15 cellular contexts compared by ENCODE assay signal in the genomic region with DNA sequence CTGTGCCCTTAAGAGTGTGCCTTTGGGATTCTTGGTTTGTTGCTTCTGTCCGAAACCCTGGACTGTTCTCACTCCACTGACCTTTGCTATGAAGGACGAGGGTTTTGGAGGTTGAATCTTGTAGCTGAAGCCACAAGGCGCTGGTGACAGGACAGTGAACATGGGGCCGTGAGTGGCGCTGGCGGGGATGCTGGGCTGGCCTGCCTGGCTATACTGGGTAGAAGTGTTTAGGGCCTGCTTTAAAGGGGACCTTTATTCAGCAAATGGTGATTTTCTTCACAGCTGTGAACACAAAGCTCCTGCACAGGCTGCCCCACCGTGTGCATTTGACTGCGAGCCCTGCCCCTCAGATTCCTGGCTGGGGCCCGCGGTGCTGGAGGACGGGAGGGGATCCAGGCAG. TPM values are rescaled to one million over a fixed set of nuclear protein-coding genes. Genes with fewer than 3 reads are reported as not detected.
DNase-seq lines count a peak whose midpoint lies in the region; ATAC-seq and TF ChIP-seq lines count a peak whose summit lies in the region.
"Had no signal": no experiment of that assay in that cellular context is flagged by ENCODE, and none has a peak within 500 bp of the region (broad histone marks: within the 10 kb centered on the region; RNA-seq: fewer than 3 reads in every experiment).

No MANE protein-coding gene starts in this region.

- H3K27ac ChIP-seq in cardiac muscle cell (peak overlapping the region; percentile 65), left ventricle myocardium inferior (replicated peaks) (no peak overlapping the region), RWPE1 (peak overlapping the region; percentile 6; the same call in 1 of the 2 replicates), left lung (no peak overlapping the region)
- H3K27ac ChIP-seq: C4-2B had no signal

- H3K9me3 ChIP-seq in cardiac muscle cell (ENCODE audit: low read depth) = no peaks in the 10 kb centered on the region
- H3K9me3 ChIP-seq in left ventricle myocardium inferior (replicated peaks) = no peaks in the 10 kb centered on the region
- no peaks in the 10 kb centered on the region for H3K9me3 ChIP-seq in left lung

- TF ChIP-seq CTCF in cardiac muscle cell (IDR thresholded peaks at IDR 0.05; ENCODE audit: low read depth, low read length) (no peak), left ventricle myocardium inferior (IDR thresholded peaks at IDR 0.05; ENCODE audit: borderline replicate concordance) (no peak), RWPE1 (conservative IDR thresholded peaks at IDR 0.05; ENCODE audit: low read depth) (no peak), left lung (IDR thresholded peaks at IDR 0.05) (no peak)

- CTCF ChIA-PET in RWPE1 (lab: Yijun Ruan, JAX) = no interaction called here

- ATAC-seq in left lobe of liver (peak; percentile 27), left lung (no peak)
- no peak for ATAC-seq in activated CD4-positive, CD25-positive, alpha-beta regulatory T cell treated with anti-CD3 and anti-CD28 coated beads, Interleukin-2, amount 50 U/mL, for 24 hours

- H3K27me3 ChIP-seq in cardiac muscle cell (no peaks in the 10 kb centered on the region), left ventricle myocardium inferior (ENCODE audit: low read depth) (no peaks in the 10 kb centered on the region), left lung (no peaks in the 10 kb centered on the region)

- no peak overlapping the region for H3K4me3 ChIP-seq in cardiac muscle cell
- no peak overlapping the region for H3K4me3 ChIP-seq in left ventricle myocardium inferior
- no peak overlapping the region for H3K4me3 ChIP-seq in left lung

- intact Hi-C loops in left ventricle myocardium inferior (cut with micrococcal nuclease) = no loop called here
- intact Hi-C loops in posterior vena cava (cut with DNase I) = no loop called here
- intact Hi-C loops in left lung (cut with DNase I) = no loop called here

- DNase-seq in cardiac muscle cell (ENCODE audit: low read depth in 1 of 2, low spot score in 1 of 2) (no peak), left ventricle myocardium inferior (no peak), RWPE1 (ENCODE audit: low spot score) (no peak), left lobe of liver (ENCODE audit: low spot score) (no peak), posterior vena cava (ENCODE audit: low spot score) (peak; percentile 47), left lung (no peak), DMS114 treated with DMSO at 0.1 percent for 48 hours (lab: John Stamatoyannopoulos, UW; ENCODE audit: unreplicated experiment) (no peak)
- DNase-seq: CD4-positive, alpha-beta memory T cell; COR-L47; DMS53; GF-D8; HCEC 1CT; HFFc6 had no signal

- H3K36me3 ChIP-seq in cardiac muscle cell = peaks cover 17% of the 10 kb centered on the region
- peaks cover 69% of the 10 kb centered on the region for H3K36me3 ChIP-seq in left ventricle myocardium inferior
- H3K36me3 ChIP-seq in left lung = peaks cover 0 to 95% of the 10 kb centered on the region in 2 donors

- H3K4me1 ChIP-seq in cardiac muscle cell (ENCODE audit: low read depth) (peaks cover 3% of the 10 kb centered on the region), left ventricle myocardium inferior (peaks cover 10% of the 10 kb centered on the region), left lung (no peaks in the 10 kb centered on the region)

- POLR2A ChIA-PET in RWPE1 (lab: Yijun Ruan, JAX; ENCODE audit: low non-redundant PET) = no interaction called here

RNA-seq across cellular contexts. Expression of gene TADA2B, which starts 27.1 kb away (rescaled TPM):
- total RNA-seq in cardiac muscle cell (21.3 and 29.0 TPM in 2 replicates), left ventricle myocardium inferior (33.7 TPM), left lobe of liver (18.6 TPM), posterior vena cava (10 to 100 TPM; 16.8 to 19.7 TPM), left lung (10 to 100 TPM; 19.4 to 20.1 TPM)
- polyA plus RNA-seq in cardiac muscle cell = 21.5 and 22.0 TPM in 2 replicates

RNA-seq across cellular contexts. Expression of gene GRPEL1, which starts 51.8 kb away (rescaled TPM):
- total RNA-seq in cardiac muscle cell = 21.2 and 24.0 TPM in 2 replicates
- 57.8 and 58.8 TPM in 2 replicates for polyA plus RNA-seq in cardiac muscle cell
- 58.2 TPM for total RNA-seq in left ventricle myocardium inferior
- 37.3 TPM for total RNA-seq in left lobe of liver
- 10 to 100 TPM; 22.2 to 22.6 TPM for total RNA-seq in posterior vena cava
- 10 to 100 TPM; 20.1 to 33.9 TPM for total RNA-seq in left lung

Comparison
In these comparisons a context has a peak if more than half of its experiments do, and no peak if none do; other contexts are left out.
1. H3K27ac ChIP-seq: peak in cardiac muscle cell (single experiment) and RWPE1 (single experiment); none in left ventricle myocardium inferior (single experiment) and left lung (0 of 2).